Comparison of ENCODE assay signal across 22 cellular contexts in the genomic region with DNA sequence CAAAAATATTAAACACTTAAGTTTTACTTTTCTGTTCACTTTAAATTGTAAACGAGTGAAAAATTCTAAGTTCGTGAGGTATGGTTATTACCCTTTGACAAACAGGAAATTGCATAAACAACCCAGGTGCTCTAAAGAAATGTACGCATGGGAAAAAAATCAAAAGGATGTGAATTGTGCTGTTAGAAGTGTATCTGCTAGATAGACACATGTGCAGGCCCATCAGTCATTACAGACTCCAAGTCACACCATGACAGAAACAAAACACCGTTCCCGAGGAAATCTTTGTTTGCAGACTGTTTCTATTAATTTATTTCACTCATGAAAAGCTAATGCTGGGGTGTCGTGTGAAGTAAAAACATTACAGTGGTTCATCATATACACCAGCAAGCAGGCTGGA. TPM values are rescaled to one million over a fixed set of nuclear protein-coding genes. Genes with fewer than 3 reads are reported as not detected.
DNase-seq lines count a peak whose midpoint lies in the region; ATAC-seq lines count a peak whose summit lies in the region.
"Had no signal": no experiment of that assay in that cellular context is flagged by ENCODE, and none has a peak within 500 bp of the region (broad histone marks: within the 10 kb centered on the region; RNA-seq: fewer than 3 reads in every experiment).

No MANE protein-coding gene starts in this region.

- peak; percentile 67 for ATAC-seq in effector memory CD8-positive, alpha-beta T cell (replicated peaks)
- ATAC-seq in HG03039 (IDR thresholded peaks at IDR 0.05; ENCODE audit: unreplicated experiment) = no peak
- ATAC-seq: psoas muscle had no signal

- H3K4me3 ChIP-seq in CD4-positive, alpha-beta memory T cell (ENCODE audit: low read length in 2 of 2) = no peak overlapping the region
- H3K4me3 ChIP-seq: psoas muscle, smooth muscle cell, thyroid gland had no signal

- H3K36me3 ChIP-seq in CD4-positive, alpha-beta memory T cell (ENCODE audit: insufficient read depth, low read length) = no peaks in the 10 kb centered on the region
- H3K36me3 ChIP-seq: thyroid gland had no signal

- peaks cover 52 to 86% (median 72%) of the 10 kb centered on the region in 4 donors for H3K4me1 Mint-ChIP-seq in CD4-positive, alpha-beta memory T cell
- H3K4me1 Mint-ChIP-seq in T-helper 2 cell treated with Interferon-gamma antibody and Interleukin-4, amounts not matched to agents 5 μg/mL and 100 μg/mL, for 36 hours (ENCODE audit: low read depth) = peaks cover 44% of the 10 kb centered on the region
- H3K4me1 Mint-ChIP-seq in effector memory CD8-positive, alpha-beta T cell (ENCODE audit: low read depth in 2 of 2) = peaks cover 28 to 36% of the 10 kb centered on the region in 2 donors

- H3K4me1 ChIP-seq in CD4-positive, alpha-beta memory T cell (ENCODE audit: insufficient read depth, low read length) = peaks cover 53% of the 10 kb centered on the region
- H3K4me1 ChIP-seq: psoas muscle had no signal

- H3K27ac ChIP-seq in CD4-positive, alpha-beta memory T cell (ENCODE audit: low read depth, low read length) = no peak overlapping the region
- H3K27ac ChIP-seq: 22Rv1, psoas muscle had no signal

- POLR2A ChIA-PET in CD4-positive, alpha-beta memory T cell (lab: Charles Lee; ENCODE audit: partially characterized antibody) = interaction anchor here (1.1 to 2.3 kb wide), 6 partner anchors 9 to 94 kb away, joined by 3 to 5 read pairs (median 4); no protein-coding TSS in a partner anchor

- peaks cover 5 to 10% of the 10 kb centered on the region in 2 donors for H3K36me3 Mint-ChIP-seq in CD4-positive, alpha-beta memory T cell
- peaks cover 4% of the 10 kb centered on the region for H3K36me3 Mint-ChIP-seq in T-helper 2 cell treated with Interferon-gamma antibody and Interleukin-4, amounts not matched to agents 5 μg/mL and 100 μg/mL, for 36 hours (ENCODE audit: low read depth)
- H3K36me3 Mint-ChIP-seq in effector memory CD8-positive, alpha-beta T cell (ENCODE audit: insufficient read depth) = no peaks in the 10 kb centered on the region
- H3K36me3 Mint-ChIP-seq: WTC11 had no signal

- intact Hi-C loops in CD4-positive, alpha-beta memory T cell (cut with micrococcal nuclease) = no loop called here

- peaks cover 0 to 2% (median 0%) of the 10 kb centered on the region in 8 donors for H3K9me3 Mint-ChIP-seq in CD4-positive, alpha-beta memory T cell
- peaks cover 8% of the 10 kb centered on the region for H3K9me3 Mint-ChIP-seq in T-helper 2 cell treated with Interferon-gamma antibody and Interleukin-4, amounts not matched to agents 5 μg/mL and 100 μg/mL, for 36 hours
- H3K9me3 Mint-ChIP-seq in effector memory CD8-positive, alpha-beta T cell = no peaks in the 10 kb centered on the region
- H3K9me3 Mint-ChIP-seq: HFFc6, neural crest cell, WTC11 had no signal

- no peaks in the 10 kb centered on the region for H3K27me3 ChIP-seq in CD4-positive, alpha-beta memory T cell (ENCODE audit: insufficient read depth, low read length)
- H3K27me3 ChIP-seq: thyroid gland had no signal

- H3K9me3 ChIP-seq in CD4-positive, alpha-beta memory T cell (ENCODE audit: control insufficient read depth in 1 of 2, low read length in 2 of 2) = no peaks in the 10 kb centered on the region
- H3K9me3 ChIP-seq: psoas muscle, thyroid gland had no signal

- H3K4me3 Mint-ChIP-seq in CD4-positive, alpha-beta memory T cell = peak overlapping the region in 7 of 8 donors; percentile 4 to 79 (median 59)
- H3K4me3 Mint-ChIP-seq in T-helper 2 cell treated with Interferon-gamma antibody and Interleukin-4, amounts not matched to agents 5 μg/mL and 100 μg/mL, for 36 hours = no peak overlapping the region
- peak overlapping the region in 1 of 2 donors; percentile 15 for H3K4me3 Mint-ChIP-seq in effector memory CD8-positive, alpha-beta T cell
- H3K4me3 Mint-ChIP-seq: HFFc6, neural crest cell, WTC11 had no signal

- H3K27me3 Mint-ChIP-seq in CD4-positive, alpha-beta memory T cell = no peaks in the 10 kb centered on the region
- H3K27me3 Mint-ChIP-seq in T-helper 2 cell treated with Interferon-gamma antibody and Interleukin-4, amounts not matched to agents 5 μg/mL and 100 μg/mL, for 36 hours (ENCODE audit: low read depth) = no peaks in the 10 kb centered on the region
- H3K27me3 Mint-ChIP-seq in effector memory CD8-positive, alpha-beta T cell = no peaks in the 10 kb centered on the region

- CTCF ChIA-PET in CD4-positive, alpha-beta memory T cell (lab: Charles Lee; ENCODE audit: partially characterized antibody) = interaction anchor here (0.9 to 1.7 kb wide), 3 partner anchors 9 to 39 kb away, joined by 3 to 4 read pairs (median 3); no protein-coding TSS in a partner anchor

- peak overlapping the region; percentile 89 to 96 (median 94) for H3K27ac Mint-ChIP-seq in CD4-positive, alpha-beta memory T cell
- peak overlapping the region; percentile 45 for H3K27ac Mint-ChIP-seq in T-helper 2 cell treated with Interferon-gamma antibody and Interleukin-4, amounts not matched to agents 5 μg/mL and 100 μg/mL, for 36 hours
- H3K27ac Mint-ChIP-seq in effector memory CD8-positive, alpha-beta T cell = peak overlapping the region in 1 of 2 donors; percentile 64
- H3K27ac Mint-ChIP-seq: HFFc6, WTC11 had no signal

- in situ Hi-C loops in G401 (cut with HindIII; ENCODE audit: low sequenced_read_pairs) = no loop called here

- DNase-seq in DMS153 (lab: John Stamatoyannopoulos, UW) = peak; percentile 14
- no peak for DNase-seq in DMS153 treated with DMSO at 0.1 percent for 48 hours (lab: John Stamatoyannopoulos, UW; ENCODE audit: unreplicated experiment)
- DNase-seq in CD4-positive, alpha-beta memory T cell = peak; percentile 43 to 74 (median 61)
- no peak for DNase-seq in T-helper 2 cell treated with Interferon-gamma antibody and Interleukin-4, amounts not matched to agents 5 μg/mL and 100 μg/mL, for 36 hours (ENCODE audit: low spot score)
- no peak for DNase-seq in effector memory CD8-positive, alpha-beta T cell
- DNase-seq in G401 (ENCODE audit: low spot score) = no peak
- no peak for DNase-seq in activated gamma-delta T cell treated with Interleukin-2 at 50 U/mL for 16 hours
- DNase-seq: activated CD8-positive, alpha-beta memory T cell treated with anti-CD3 and anti-CD28 coated beads, Interleukin-2, amount 50 U/mL, for 48 hours; cerebellar nuclear complex; foreskin fibroblast; HFFc6; hypothalamus; NCI-H1436 treated with DMSO at 0.1 percent for 48 hours; NCI-H345; psoas muscle; Right ventricle myocardium superior; thyroid gland had no signal

RNA-seq across cellular contexts. Expression of a gene that starts 17.0 kb away (rescaled TPM):
- 100 to 1,000 TPM; 194 to 197 TPM for total RNA-seq in CD4-positive, alpha-beta memory T cell
- 10 to 100 TPM in 1 of 2 donors, 1 to 10 TPM in 1; 6.3 to 44.0 TPM for polyA plus RNA-seq in CD4-positive, alpha-beta memory T cell
- 0.18 and 0.51 TPM in 2 replicates for total RNA-seq in G401 (2014; rRNA removed; shearing (Covaris generic))

Comparison
In these comparisons a context has a peak if more than half of its experiments do, and no peak if none do; other contexts are left out.
1. DNase-seq: peak in DMS153 (single experiment) and CD4-positive, alpha-beta memory T cell (5 of 5); none in DMS153 treated with DMSO at 0.1 percent for 48 hours (single experiment), T-helper 2 cell treated with Interferon-gamma antibody and Interleukin-4, amounts not matched to agents 5 μg/mL and 100 μg/mL, for 36 hours (single experiment), effector memory CD8-positive, alpha-beta T cell (0 of 3), G401 (single experiment) and activated gamma-delta T cell treated with Interleukin-2 at 50 U/mL for 16 hours (single experiment).
2. RNA of a gene that starts 17.0 kb away (total RNA-seq): 194 to 197 TPM in CD4-positive, alpha-beta memory T cell; 0.18 to 0.51 TPM in G401; every median in the first group is over 100 times any median in the second.